In the genomic region with DNA sequence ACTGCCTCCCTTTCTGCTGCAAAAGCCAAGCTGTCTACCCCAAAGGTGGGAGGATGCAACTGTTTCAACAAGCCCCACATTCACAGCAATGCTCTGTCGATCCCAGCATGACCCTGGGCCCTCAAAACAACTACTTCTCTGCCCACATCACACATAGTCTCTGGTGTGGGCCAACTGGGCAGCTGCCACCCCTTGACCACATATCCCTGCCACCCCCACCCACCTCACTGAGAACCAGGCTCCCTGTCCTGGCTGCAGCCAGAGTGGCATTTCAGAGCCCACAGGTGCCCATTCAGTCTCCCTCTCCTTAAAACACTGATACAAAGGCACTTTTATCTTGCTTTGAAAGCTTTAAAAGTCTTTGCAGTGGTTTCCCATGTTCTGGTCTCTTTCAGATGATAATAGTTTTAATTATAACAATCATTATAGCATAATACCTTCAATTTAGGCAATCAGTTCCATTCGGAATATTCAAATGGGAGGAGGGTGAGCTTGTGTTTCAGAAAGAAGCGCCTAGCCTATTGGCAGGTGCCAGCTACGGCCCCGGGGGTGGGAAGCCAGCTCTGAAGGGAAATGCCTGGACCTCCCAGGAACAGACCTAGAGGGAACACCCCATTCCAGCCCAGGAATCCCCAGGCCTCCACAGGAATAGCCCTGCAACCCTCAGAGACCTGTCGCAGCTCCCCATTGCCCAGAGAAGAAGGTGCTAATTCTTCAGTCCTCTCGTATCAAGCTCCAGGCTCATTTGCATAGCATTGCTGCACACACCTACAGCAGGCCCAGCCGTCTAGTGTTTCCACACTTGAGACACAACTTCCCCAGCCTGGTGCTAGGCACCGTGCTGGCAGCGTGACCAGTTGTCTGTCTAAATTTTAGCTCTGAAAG, we compare ENCODE assay signal across 1 cellular context.
TF ChIP-seq lines count a peak whose summit lies in the region.

No MANE protein-coding gene starts in this region.

TF ChIP-seq in GM23338, 12 proteins besides CTCF, POLR2A, EP300 and RAD21 (continued from another document):
- TF ChIP-seq, protein P1, sequence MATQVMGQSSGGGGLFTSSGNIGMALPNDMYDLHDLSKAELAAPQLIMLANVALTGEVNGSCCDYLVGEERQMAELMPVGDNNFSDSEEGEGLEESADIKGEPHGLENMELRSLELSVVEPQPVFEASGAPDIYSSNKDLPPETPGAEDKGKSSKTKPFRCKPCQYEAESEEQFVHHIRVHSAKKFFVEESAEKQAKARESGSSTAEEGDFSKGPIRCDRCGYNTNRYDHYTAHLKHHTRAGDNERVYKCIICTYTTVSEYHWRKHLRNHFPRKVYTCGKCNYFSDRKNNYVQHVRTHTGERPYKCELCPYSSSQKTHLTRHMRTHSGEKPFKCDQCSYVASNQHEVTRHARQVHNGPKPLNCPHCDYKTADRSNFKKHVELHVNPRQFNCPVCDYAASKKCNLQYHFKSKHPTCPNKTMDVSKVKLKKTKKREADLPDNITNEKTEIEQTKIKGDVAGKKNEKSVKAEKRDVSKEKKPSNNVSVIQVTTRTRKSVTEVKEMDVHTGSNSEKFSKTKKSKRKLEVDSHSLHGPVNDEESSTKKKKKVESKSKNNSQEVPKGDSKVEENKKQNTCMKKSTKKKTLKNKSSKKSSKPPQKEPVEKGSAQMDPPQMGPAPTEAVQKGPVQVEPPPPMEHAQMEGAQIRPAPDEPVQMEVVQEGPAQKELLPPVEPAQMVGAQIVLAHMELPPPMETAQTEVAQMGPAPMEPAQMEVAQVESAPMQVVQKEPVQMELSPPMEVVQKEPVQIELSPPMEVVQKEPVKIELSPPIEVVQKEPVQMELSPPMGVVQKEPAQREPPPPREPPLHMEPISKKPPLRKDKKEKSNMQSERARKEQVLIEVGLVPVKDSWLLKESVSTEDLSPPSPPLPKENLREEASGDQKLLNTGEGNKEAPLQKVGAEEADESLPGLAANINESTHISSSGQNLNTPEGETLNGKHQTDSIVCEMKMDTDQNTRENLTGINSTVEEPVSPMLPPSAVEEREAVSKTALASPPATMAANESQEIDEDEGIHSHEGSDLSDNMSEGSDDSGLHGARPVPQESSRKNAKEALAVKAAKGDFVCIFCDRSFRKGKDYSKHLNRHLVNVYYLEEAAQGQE (IDR thresholded peaks at IDR 0.05; ENCODE audit: unreplicated experiment): no peak
- TF ChIP-seq ZNF114 (CRISPR knock-in tag; IDR thresholded peaks at IDR 0.05): no peak
- TF ChIP-seq EZH2phosphoT487 (IDR thresholded peaks at IDR 0.05; ENCODE audit: unreplicated experiment): no peak
- TF ChIP-seq NANOG (IDR thresholded peaks at IDR 0.05; ENCODE audit: borderline replicate concordance): no peak
